ENCODE assay signal across 8 cellular contexts in the genomic region with DNA sequence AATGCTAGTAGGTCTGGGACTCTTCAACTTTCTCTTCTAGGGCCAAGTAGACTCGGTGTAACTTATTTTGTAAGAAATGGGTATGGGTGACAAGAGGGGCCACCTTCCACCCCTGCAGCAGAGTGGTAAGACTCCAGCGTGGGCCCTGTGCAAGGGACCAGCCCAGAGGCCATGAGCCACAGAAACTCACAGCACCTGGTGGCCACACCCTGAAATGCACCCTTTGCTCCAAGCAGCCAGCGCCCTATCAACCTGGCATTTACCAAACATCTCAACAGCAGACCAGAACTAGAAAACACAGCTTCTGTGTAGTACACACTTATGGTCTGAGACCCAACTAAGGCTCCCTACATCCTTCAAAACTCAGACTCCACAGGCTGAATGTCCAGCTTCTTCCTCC. TPM values are rescaled to one million over a fixed set of nuclear protein-coding genes. Genes with fewer than 3 reads are reported as not detected.
DNase-seq lines count a peak whose midpoint lies in the region; ATAC-seq and TF ChIP-seq lines count a peak whose summit lies in the region.

No MANE protein-coding gene starts in this region.

- H3K27ac ChIP-seq in OCI-LY7 (ENCODE audit: low read depth, low read length, poor library complexity, severe bottlenecking), result peak overlapping the region; percentile 60

- no peaks in the 10 kb centered on the region for H3K9me2 ChIP-seq in OCI-LY7 (ENCODE audit: insufficient read depth, low read length)

- peaks cover 11% of the 10 kb centered on the region for H4K20me1 ChIP-seq in OCI-LY7 (ENCODE audit: insufficient read depth, low read length)

- peak overlapping the region; percentile 68 for H3K4me2 ChIP-seq in OCI-LY7 (ENCODE audit: low read length)

- ATAC-seq in GM19025 (IDR thresholded peaks at IDR 0.05; ENCODE audit: low read depth, unreplicated experiment) (peak; percentile 55), Right ventricle myocardium superior (ENCODE audit: poor library complexity) (peak; percentile 65), HG03139 (IDR thresholded peaks at IDR 0.05; ENCODE audit: unreplicated experiment) (no peak), HG02981 (IDR thresholded peaks at IDR 0.05; ENCODE audit: unreplicated experiment) (no peak)

- peaks cover 58% of the 10 kb centered on the region for H3K79me2 ChIP-seq in OCI-LY7 (ENCODE audit: insufficient read depth, low read depth, low read length)

- H3K4me3 ChIP-seq in AG09309 (ENCODE audit: control insufficient read depth, low read depth, low read length), result no peak overlapping the region
- H3K4me3 ChIP-seq in OCI-LY7 (ENCODE audit: low read depth, low read length, poor library complexity, severe bottlenecking), result peak overlapping the region; percentile 38

- CTCF ChIA-PET in OCI-LY7 (lab: Charles Lee; ENCODE audit: unreplicated experiment), result interaction anchor here (1.0 kb wide), 1 partner anchor 65 kb away, joined by 4 read pairs; no protein-coding TSS in a partner anchor

- DNase-seq in AG09309 (ENCODE audit: low read depth) (no peak), OCI-LY7 (ENCODE audit: low spot score) (peak; percentile 71), Right ventricle myocardium superior (peak; percentile 60)
- DNase-seq in activated T-cell treated with anti-CD3 and anti-CD28 coated beads, Interleukin-2, amount 50 U/mL, for 48 hours, result peak; percentile 78 to 81
- DNase-seq in stimulated activated CD4-positive, alpha-beta T cell treated with anti-CD3 and anti-CD28 coated beads, Interleukin-15, amount 100 ng/mL, for 48 hours (ENCODE audit: low read depth in 2 of 2), result peak; percentile 34 to 53

- POLR2A ChIA-PET in OCI-LY7 (lab: Charles Lee), result no interaction called here

- H3K4me1 ChIP-seq in OCI-LY7 (ENCODE audit: insufficient read depth, low read length, poor library complexity, severe bottlenecking), result peaks cover 51% of the 10 kb centered on the region

- peak; percentile 61 for TF ChIP-seq CTCF in AG09309 (IDR thresholded peaks at IDR 0.05; ENCODE audit: control insufficient read depth, insufficient read depth, low read depth, low read length, missing control alignments)
- TF ChIP-seq CTCF in OCI-LY7 (conservative IDR thresholded peaks at IDR 0.05; ENCODE audit: low read length), result peak; percentile 81

- no peak overlapping the region for H2AFZ ChIP-seq in OCI-LY7 (ENCODE audit: low read length)

- no peaks in the 10 kb centered on the region for H3K9me3 ChIP-seq in OCI-LY7 (ENCODE audit: low read length)

- intact Hi-C loops in OCI-LY7 (cut with micrococcal nuclease; ENCODE audit: unreplicated experiment), result no loop called here
- intact Hi-C loops in Right ventricle myocardium superior (cut with DNase I), result no loop called here

- H3K36me3 ChIP-seq in OCI-LY7 (ENCODE audit: insufficient read depth, low read length), result peaks cover 85% of the 10 kb centered on the region

- no TSS peak for BruUV-seq in OCI-LY7 (replicated peaks; lab: Mats Ljungman, UMichigan)

RNA-seq across cellular contexts. Expression of a gene that starts 5.7 kb away (rescaled TPM):
- total RNA-seq in OCI-LY7 (2014; rRNA removed; shearing (Covaris generic)), result 119 and 135 TPM in 2 replicates
- total RNA-seq in OCI-LY7 (2022) (151 and 153 TPM in 2 replicates), Right ventricle myocardium superior (1.4 TPM)

RNA-seq across cellular contexts. Expression of a gene that starts 5.9 kb away (rescaled TPM):
- 39.5 and 43.9 TPM in 2 replicates for total RNA-seq in OCI-LY7 (2014; rRNA removed; shearing (Covaris generic))
- total RNA-seq in OCI-LY7 (2022), result 38.4 and 42.6 TPM in 2 replicates
- total RNA-seq in Right ventricle myocardium superior, result 19.9 TPM

RNA-seq across cellular contexts. Expression of a gene that starts 17.9 kb away (rescaled TPM):
- total RNA-seq in OCI-LY7 (2014; rRNA removed; shearing (Covaris generic)), result 214 and 221 TPM in 2 replicates
- total RNA-seq in OCI-LY7 (2022), result 119 and 146 TPM in 2 replicates
- 88.1 TPM for total RNA-seq in Right ventricle myocardium superior

RNA-seq across cellular contexts. Expression of a gene that starts 19.8 kb away (rescaled TPM):
- total RNA-seq in OCI-LY7 (2014; rRNA removed; shearing (Covaris generic)), result 2.7 and 7.1 TPM in 2 replicates
- 3.9 and 4.6 TPM in 2 replicates for total RNA-seq in OCI-LY7 (2022)
- 3.1 TPM for total RNA-seq in Right ventricle myocardium superior

RNA-seq across cellular contexts. Expression of a gene that starts 33.5 kb away (rescaled TPM):
- 25.8 and 30.1 TPM in 2 replicates for total RNA-seq in OCI-LY7 (2014; rRNA removed; shearing (Covaris generic))
- total RNA-seq in OCI-LY7 (2022) (46.7 and 54.1 TPM in 2 replicates), Right ventricle myocardium superior (72.4 TPM)

Comparison
In these comparisons a context has a peak if more than half of its experiments do, and no peak if none do; other contexts are left out.
1. ATAC-seq: peak in GM19025 (single experiment) and Right ventricle myocardium superior (single experiment); none in HG03139 (single experiment) and HG02981 (single experiment).
2. RNA of a gene that starts 5.7 kb away (total RNA-seq): 119 to 153 TPM in OCI-LY7; 1.4 TPM in Right ventricle myocardium superior (single experiment); every median in the first group is over 10 times any median in the second.